19 cellular contexts compared by ENCODE assay signal in genomic region chr7:116715087-116715486, GRCh38. TPM values are rescaled to one million over a fixed set of nuclear protein-coding genes. Genes with fewer than 3 reads are reported as not detected.
DNase-seq lines count a peak whose midpoint lies in the region; ATAC-seq and TF ChIP-seq lines count a peak whose summit lies in the region.
"Had no signal": no experiment of that assay in that cellular context is flagged by ENCODE, and none has a peak within 500 bp of the region (broad histone marks: within the 10 kb centered on the region; RNA-seq: fewer than 3 reads in every experiment).

No MANE protein-coding gene starts in this region.

- H3K4me3 ChIP-seq in AG04449 (ENCODE audit: low read depth, low read length) (no peak overlapping the region), astrocyte of the cerebellum (ENCODE audit: low read depth, low read length) (no peak overlapping the region), foreskin fibroblast (ENCODE audit: low read depth in 1 of 2, low read length in 2 of 2) (no peak overlapping the region)
- H3K4me3 ChIP-seq: gastroesophageal sphincter, upper lobe of right lung had no signal

- TF ChIP-seq CTCF in AG04449 (IDR thresholded peaks at IDR 0.05; ENCODE audit: insufficient read depth, low read length, missing control alignments): peak; percentile 24
- TF ChIP-seq CTCF in GM12872 (IDR thresholded peaks at IDR 0.05; ENCODE audit: insufficient read depth, low read depth, low read length): 0 out of 3 replicates have a peak, but pooled peaks have one; percentile 3
- peak; percentile 24 for TF ChIP-seq CTCF in astrocyte of the cerebellum (IDR thresholded peaks at IDR 0.05; ENCODE audit: low read depth, low read length, missing control alignments)
- TF ChIP-seq CTCF in foreskin fibroblast (IDR thresholded peaks at IDR 0.05; ENCODE audit: low read depth, low read length): peak; percentile 61

- POLR2A ChIA-PET in AG04449 (lab: Yijun Ruan, JAX): no interaction called here

- intact Hi-C loops in sciatic nerve (cut with DNase I): no loop called here

- DNase-seq in AG04449 (ENCODE audit: low read depth, low spot score) (no peak), astrocyte of the cerebellum (ENCODE audit: low read depth) (no peak), foreskin fibroblast (peak; percentile 50 to 76), sciatic nerve (ENCODE audit: low spot score) (no peak), NCI-H2107 treated with DMSO at 0.1 percent for 48 hours (lab: John Stamatoyannopoulos, UW; ENCODE audit: unreplicated experiment) (no peak)
- DNase-seq: activated CD4-positive, CD25-positive, alpha-beta regulatory T cell; activated CD8-positive, alpha-beta memory T cell treated with anti-CD3 and anti-CD28 coated beads for 24 hours; central memory CD4-positive, alpha-beta T cell; effector CD8-positive, alpha-beta T cell; MV-4-11; NCI-H2029; right cardiac atrium; T-helper 2 cell; upper lobe of right lung had no signal

- no peak for TF ChIP-seq POLR2A in GM18505 (IDR thresholded peaks at IDR 0.05; ENCODE audit: borderline replicate concordance, extremely low read depth, insufficient read depth, insufficient read length)

- ATAC-seq in sciatic nerve: no peak
- ATAC-seq in GM18505 (IDR thresholded peaks at IDR 0.05; ENCODE audit: unreplicated experiment): no peak
- ATAC-seq in GM21381 (IDR thresholded peaks at IDR 0.05; ENCODE audit: unreplicated experiment): no peak
- ATAC-seq: gastroesophageal sphincter, right cardiac atrium, Right ventricle myocardium inferior, upper lobe of right lung had no signal

- CTCF ChIA-PET in AG04449 (lab: Yijun Ruan, JAX): interaction anchor here (0.8 to 1.9 kb wide), 2 partner anchors 11 to 13 kb away, joined by 3 to 4 read pairs; no protein-coding TSS in a partner anchor

- in situ Hi-C loops in astrocyte of the cerebellum (cut with HindIII; ENCODE audit: low sequenced_read_pairs): no loop called here

RNA-seq across cellular contexts. Expression of gene MET, which starts 43.1 kb away (rescaled TPM):
- total RNA-seq in sciatic nerve: 60.7 TPM

Comparison
In these comparisons a context has a peak if more than half of its experiments do, and no peak if none do; other contexts are left out.
1. DNase-seq: peak in foreskin fibroblast (2 of 2); none in AG04449 (single experiment), astrocyte of the cerebellum (single experiment), sciatic nerve (single experiment) and NCI-H2107 treated with DMSO at 0.1 percent for 48 hours (single experiment).
2. CTCF ChIP-seq: peak in every context shown above with its lines; median percentile 61 in foreskin fibroblast; 24 in AG04449; 24 in astrocyte of the cerebellum; 3 in GM12872.